24 cellular contexts compared by ENCODE assay signal in genomic region chr10:24452030-24452429, GRCh38.
"Had no signal": no experiment of that assay in that cellular context is flagged by ENCODE, and none has a peak within 500 bp of the region (broad histone marks: within the 10 kb centered on the region; RNA-seq: fewer than 3 reads in every experiment).

No MANE protein-coding gene starts in this region.

- H3K27ac Mint-ChIP-seq: activated naive CD4-positive, alpha-beta T cell treated with anti-CD3 and anti-CD28 coated beads, Interleukin-2, amount 50 U/mL, for 24 hours; activated T-cell treated with anti-CD3 and anti-CD28 coated beads, Interleukin-2, amount 50 U/mL, for 72 hours; dendritic cell treated with granulocyte-macrophage colony-stimulating factor and Interleukin-4, amounts not matched to agents 40 ng/mL and 50 ng/mL, for 4 days; memory B cell; natural killer cell treated with Interleukin-12 subunit alpha and Interleukin-12 subunit beta and Interleukin-15 and Interleukin-18, amount 100 ng/mL, for 72 hours; stimulated activated naive CD8-positive, alpha-beta T cell treated with anti-CD3 and anti-CD28 coated beads, Interleukin-15, Interleukin-2, amounts not matched to agents 100 ng/mL and 50 ng/mL, for 24 hours; WTC11 had no signal

- H3K9me3 ChIP-seq: ovary, prostate gland, right atrium auricular region, tibial artery had no signal

- H3K27ac ChIP-seq: brain microvascular endothelial cell, foreskin keratinocyte, ovary, right atrium auricular region, tibial artery had no signal

- H3K36me3 Mint-ChIP-seq: activated naive CD4-positive, alpha-beta T cell treated with anti-CD3 and anti-CD28 coated beads, Interleukin-2, amount 50 U/mL, for 24 hours; memory B cell; natural killer cell treated with Interleukin-12 subunit alpha and Interleukin-12 subunit beta and Interleukin-15 and Interleukin-18, amount 100 ng/mL, for 72 hours; T-cell; WTC11 had no signal

- H3K9me3 Mint-ChIP-seq: activated naive CD4-positive, alpha-beta T cell treated with anti-CD3 and anti-CD28 coated beads, Interleukin-2, amount 50 U/mL, for 24 hours; dendritic cell treated with granulocyte-macrophage colony-stimulating factor and Interleukin-4, amounts not matched to agents 40 ng/mL and 50 ng/mL, for 4 days; memory B cell; natural killer cell treated with Interleukin-12 subunit alpha and Interleukin-12 subunit beta and Interleukin-15 and Interleukin-18, amount 100 ng/mL, for 72 hours; stimulated activated naive CD8-positive, alpha-beta T cell treated with anti-CD3 and anti-CD28 coated beads, Interleukin-15, Interleukin-2, amounts not matched to agents 100 ng/mL and 50 ng/mL, for 24 hours; T-cell; WTC11 had no signal

- H3K4me1 Mint-ChIP-seq: memory B cell had no signal

- H3K27me3 ChIP-seq: brain microvascular endothelial cell, foreskin keratinocyte, ovary, right atrium auricular region, tibial artery had no signal

- H3K4me3 ChIP-seq: ovary, prostate gland, right atrium auricular region, tibial artery had no signal

- H3K27me3 Mint-ChIP-seq: dendritic cell treated with granulocyte-macrophage colony-stimulating factor and Interleukin-4, amounts not matched to agents 40 ng/mL and 50 ng/mL, for 4 days had no signal

- DNase-seq: activated CD4-positive, alpha-beta T cell treated with anti-CD3 and anti-CD28 coated beads, Interleukin-2, amount 50 U/mL, for 48 hours; activated CD8-positive, alpha-beta memory T cell treated with anti-CD3 and anti-CD28 coated beads, Interleukin-2, amount 50 U/mL, for 48 hours; activated gamma-delta T cell; activated T-cell treated with anti-CD3 and anti-CD28 coated beads, Interleukin-2, amount 50 U/mL, for 72 hours; brain microvascular endothelial cell; caudate nucleus; effector CD4-positive, alpha-beta T cell; erythroblast; foreskin keratinocyte; glutamatergic neuron; hippocampal formation; ovary; stimulated activated CD4-positive, alpha-beta T cell treated with anti-CD3 and anti-CD28 coated beads, Interleukin-12 subunit alpha, Interleukin-12 subunit beta, amount 100 ng/mL, for 4 hours; T-cell; T1000; tibial artery had no signal

- H3K4me3 Mint-ChIP-seq: activated naive CD4-positive, alpha-beta T cell treated with anti-CD3 and anti-CD28 coated beads, Interleukin-2, amount 50 U/mL, for 24 hours; dendritic cell treated with granulocyte-macrophage colony-stimulating factor and Interleukin-4, amounts not matched to agents 40 ng/mL and 50 ng/mL, for 4 days; memory B cell; natural killer cell treated with Interleukin-12 subunit alpha and Interleukin-12 subunit beta and Interleukin-15 and Interleukin-18, amount 100 ng/mL, for 72 hours; stimulated activated naive CD8-positive, alpha-beta T cell treated with anti-CD3 and anti-CD28 coated beads, Interleukin-15, Interleukin-2, amounts not matched to agents 100 ng/mL and 50 ng/mL, for 24 hours; T-cell; WTC11 had no signal

- ATAC-seq: foreskin keratinocyte had no signal

- H3K36me3 ChIP-seq: brain microvascular endothelial cell, ovary, prostate gland, right atrium auricular region, tibial artery had no signal
